33 cellular contexts compared by ENCODE assay signal in genomic region chr5:74126294-74126693, GRCh38.
"Had no signal": no experiment of that assay in that cellular context is flagged by ENCODE, and none has a peak within 500 bp of the region (broad histone marks: within the 10 kb centered on the region; RNA-seq: fewer than 3 reads in every experiment).

No MANE protein-coding gene starts in this region.

- H3K4me3 Mint-ChIP-seq: activated CD4-positive, alpha-beta memory T cell treated with anti-CD3 and anti-CD28 coated beads, Interleukin-2, amount 10 ng/mL, durations not matched to agents 7 days and 5 days; activated CD4-positive, alpha-beta T cell treated with anti-CD3 and anti-CD28 coated beads, Interleukin-2, amount 10 ng/mL, durations not matched to agents 7 days and 5 days; activated T-cell treated with anti-CD3 and anti-CD28 coated beads, Interleukin-2, amount 50 U/mL, for 4 hours; activated T-helper 17 cell treated with anti-CD3 and anti-CD28 coated beads, Interleukin-2, amount 50 U/mL, for 72 hours; effector memory CD8-positive, alpha-beta T cell; mesothelial cell of epicardium; naive thymus-derived CD4-positive, alpha-beta T cell; neural crest cell; stimulated activated effector memory CD8-positive, alpha-beta T cell treated with anti-CD3 and anti-CD28 coated beads, Interleukin-12 subunit alpha, Interleukin-12 subunit beta, amount 100 ng/mL, for 72 hours; stimulated activated naive CD8-positive, alpha-beta T cell treated with anti-CD3 and anti-CD28 coated beads, Interleukin-15, Interleukin-2, amounts not matched to agents 100 ng/mL and 50 ng/mL, for 24 hours; T-helper 17 cell; WTC11 had no signal

- H3K27ac ChIP-seq: body of pancreas, gastrocnemius medialis, pancreas, prostate gland, skin epidermis, thoracic aorta had no signal

- H3K27me3 ChIP-seq: body of pancreas, gastrocnemius medialis, pancreas had no signal

- H3K4me1 ChIP-seq: pancreas, prostate gland had no signal

- H3K4me1 Mint-ChIP-seq: activated CD4-positive, alpha-beta memory T cell treated with anti-CD3 and anti-CD28 coated beads, Interleukin-2, amount 10 ng/mL, durations not matched to agents 7 days and 5 days; activated CD4-positive, alpha-beta T cell treated with anti-CD3 and anti-CD28 coated beads, Interleukin-2, amount 10 ng/mL, durations not matched to agents 7 days and 5 days; activated T-helper 17 cell treated with anti-CD3 and anti-CD28 coated beads, Interleukin-2, amount 50 U/mL, for 72 hours; naive thymus-derived CD4-positive, alpha-beta T cell; stimulated activated effector memory CD8-positive, alpha-beta T cell treated with anti-CD3 and anti-CD28 coated beads, Interleukin-12 subunit alpha, Interleukin-12 subunit beta, amount 100 ng/mL, for 72 hours; T-helper 17 cell had no signal

- H3K4me3 ChIP-seq: body of pancreas, gastrocnemius medialis, pancreas, prostate gland, skin epidermis, thoracic aorta had no signal

- H3K27ac Mint-ChIP-seq: activated CD4-positive, alpha-beta memory T cell treated with anti-CD3 and anti-CD28 coated beads, Interleukin-2, amount 10 ng/mL, durations not matched to agents 7 days and 5 days; activated CD4-positive, alpha-beta T cell treated with anti-CD3 and anti-CD28 coated beads, Interleukin-2, amount 10 ng/mL, durations not matched to agents 7 days and 5 days; activated naive CD4-positive, alpha-beta T cell treated with anti-CD3 and anti-CD28 coated beads, Interleukin-2, amount 50 U/mL, for 72 hours; activated T-helper 17 cell treated with anti-CD3 and anti-CD28 coated beads, Interleukin-2, amount 50 U/mL, for 72 hours; effector memory CD8-positive, alpha-beta T cell; mesothelial cell of epicardium; naive thymus-derived CD4-positive, alpha-beta T cell; stimulated activated effector memory CD8-positive, alpha-beta T cell treated with anti-CD3 and anti-CD28 coated beads, Interleukin-12 subunit alpha, Interleukin-12 subunit beta, amount 100 ng/mL, for 72 hours; stimulated activated naive CD8-positive, alpha-beta T cell treated with anti-CD3 and anti-CD28 coated beads, Interleukin-15, Interleukin-2, amounts not matched to agents 100 ng/mL and 50 ng/mL, for 24 hours; T-helper 17 cell; WTC11 had no signal

- H3K9me3 ChIP-seq: body of pancreas, gastrocnemius medialis, pancreas, prostate gland, thoracic aorta had no signal

- H3K36me3 Mint-ChIP-seq: activated naive CD4-positive, alpha-beta T cell treated with anti-CD3 and anti-CD28 coated beads, Interleukin-2, amount 50 U/mL, for 72 hours; mesothelial cell of epicardium; naive thymus-derived CD4-positive, alpha-beta T cell; stimulated activated effector memory CD8-positive, alpha-beta T cell treated with anti-CD3 and anti-CD28 coated beads, Interleukin-12 subunit alpha, Interleukin-12 subunit beta, amount 100 ng/mL, for 72 hours; WTC11 had no signal

- H3K9me3 Mint-ChIP-seq: activated CD4-positive, alpha-beta memory T cell treated with anti-CD3 and anti-CD28 coated beads, Interleukin-2, amount 10 ng/mL, durations not matched to agents 7 days and 5 days; activated CD4-positive, alpha-beta T cell treated with anti-CD3 and anti-CD28 coated beads, Interleukin-2, amount 10 ng/mL, durations not matched to agents 7 days and 5 days; activated naive CD4-positive, alpha-beta T cell treated with anti-CD3 and anti-CD28 coated beads, Interleukin-2, amount 50 U/mL, for 72 hours; activated T-cell treated with anti-CD3 and anti-CD28 coated beads, Interleukin-2, amount 50 U/mL, for 4 hours; activated T-helper 17 cell treated with anti-CD3 and anti-CD28 coated beads, Interleukin-2, amount 50 U/mL, for 72 hours; effector memory CD8-positive, alpha-beta T cell; mesothelial cell of epicardium; neural crest cell; stimulated activated effector memory CD8-positive, alpha-beta T cell treated with anti-CD3 and anti-CD28 coated beads, Interleukin-12 subunit alpha, Interleukin-12 subunit beta, amount 100 ng/mL, for 72 hours; stimulated activated naive CD8-positive, alpha-beta T cell treated with anti-CD3 and anti-CD28 coated beads, Interleukin-15, Interleukin-2, amounts not matched to agents 100 ng/mL and 50 ng/mL, for 24 hours; WTC11 had no signal

- H3K36me3 ChIP-seq: gastrocnemius medialis, pancreas, prostate gland, thoracic aorta had no signal

- DNase-seq: activated CD4-positive, alpha-beta memory T cell treated with anti-CD3 and anti-CD28 coated beads, Interleukin-2, amount 10 ng/mL, durations not matched to agents 7 days and 5 days; activated CD4-positive, alpha-beta T cell treated with anti-CD3 and anti-CD28 coated beads for 1 hour; activated CD4-positive, alpha-beta T cell treated with anti-CD3 and anti-CD28 coated beads, Interleukin-2, amount 10 ng/mL, durations not matched to agents 7 days and 5 days; activated CD8-positive, alpha-beta memory T cell treated with anti-CD3 and anti-CD28 coated beads, Interleukin-2, amount 50 U/mL, for 48 hours; activated T-cell treated with anti-CD3 and anti-CD28 coated beads, Interleukin-2, amount 50 U/mL, for 4 hours; aorta; body of pancreas; caudate nucleus; cortex of kidney; effector memory CD8-positive, alpha-beta T cell; gastrocnemius medialis; glutamatergic neuron; islet precursor cell; left colon; naive thymus-derived CD4-positive, alpha-beta T cell; nucleus accumbens; pancreas; retina; stimulated activated CD4-positive, alpha-beta T cell treated with anti-CD3 and anti-CD28 coated beads, Interleukin-4, amount 100 ng/mL, for 24 hours; SW 1271; T-helper 17 cell; T1000; trophoblast cell had no signal
